In the genomic region with DNA sequence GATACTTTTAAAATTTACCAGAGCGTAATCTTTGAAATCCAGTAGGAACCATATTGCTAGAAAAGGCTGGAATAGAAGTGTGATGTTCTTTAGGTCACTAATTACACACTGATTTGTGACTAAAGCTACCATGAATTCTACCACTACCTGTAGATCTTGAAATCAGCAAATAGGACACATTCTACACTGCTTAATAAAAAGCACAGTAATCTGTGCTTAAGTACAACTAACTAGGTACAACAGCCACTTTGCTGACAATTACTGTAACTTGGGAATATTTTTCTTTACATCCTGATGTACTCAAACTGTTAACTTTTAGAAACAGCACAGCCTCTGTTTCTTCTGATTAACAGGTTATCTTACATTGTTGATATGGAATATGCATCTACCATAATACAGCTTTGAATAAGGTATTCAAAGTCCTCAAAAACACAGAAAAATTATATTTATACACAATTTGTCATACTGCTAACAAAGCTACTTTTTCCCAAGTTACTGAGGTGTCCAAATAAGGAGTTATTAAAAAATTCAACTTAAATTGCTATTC, we compare ENCODE assay signal across 8 cellular contexts. TPM values are rescaled to one million over a fixed set of nuclear protein-coding genes. Genes with fewer than 3 reads are reported as not detected.
DNase-seq lines count a peak whose midpoint lies in the region; ATAC-seq and TF ChIP-seq lines count a peak whose summit lies in the region.
"Not testable (repeated sequence)": the region's sequence is repeated elsewhere in the genome, so short reads cannot be mapped to it uniquely, and the experiment has no call there.

No MANE protein-coding gene starts in this region.

- H3K79me2 ChIP-seq in PC-9 (ENCODE audit: low read depth), result peaks cover 99% of the 10 kb centered on the region

- not testable (repeated sequence) for H3K9me3 Mint-ChIP-seq in activated CD4-positive, alpha-beta memory T cell treated with anti-CD3 and anti-CD28 coated beads for 36 hours; activated naive CD8-positive, alpha-beta T cell treated with anti-CD3 and anti-CD28 coated beads for 36 hours; naive thymus-derived CD8-positive, alpha-beta T cell

- H3K27me3 ChIP-seq in BLaER1; PC-9 (ENCODE audit: insufficient read depth, low read depth); stomach: not testable (repeated sequence)

- not testable (repeated sequence) for H3K36me3 ChIP-seq in BLaER1; HEK293 (ENCODE audit: control insufficient read depth in 2 of 2, insufficient read depth in 1 of 2, low read length in 2 of 2); stomach
- peaks cover 30% of the 10 kb centered on the region for H3K36me3 ChIP-seq in PC-9 (ENCODE audit: low read depth)

- TF ChIP-seq POLR2A in stomach (IDR thresholded peaks at IDR 0.05), result not testable (repeated sequence)

- not testable (repeated sequence) for H3K9me3 ChIP-seq in BLaER1; HEK293 (ENCODE audit: control insufficient read depth, insufficient read depth, low read depth, low read length); PC-9 (ENCODE audit: insufficient read depth, low read depth); stomach

- H3F3A ChIP-seq in PC-9 (ENCODE audit: insufficient read depth, low read depth), result peaks cover 43% of the 10 kb centered on the region

- intact Hi-C loops in PC-9 (cut with micrococcal nuclease; ENCODE audit: unreplicated experiment); stomach (cut with DNase I; ENCODE audit: low total_unique reads): not testable (repeated sequence)
- intact Hi-C loops in activated CD4-positive, alpha-beta memory T cell treated with anti-CD3 and anti-CD28 coated beads for 36 hours (cut with micrococcal nuclease), result loop anchor here (5.0 kb wide), 1 partner anchor 615 kb away; the partner anchor contains the start of gene TSHZ2

- peak overlapping the region; percentile 92 for H3K27ac ChIP-seq in BLaER1
- H3K27ac ChIP-seq in HEK293 (ENCODE audit: extremely low read depth, low read depth, low read length), result not testable (repeated sequence)
- H3K27ac ChIP-seq in PC-9, result peak overlapping the region; percentile 26
- H3K27ac ChIP-seq in epithelial cell of prostate, result peak overlapping the region; percentile 94
- H3K27ac ChIP-seq in stomach, result peak overlapping the region in 4 of 5 donors; percentile 38 to 100 (median 68)

- not testable (repeated sequence) for H4K20me1 ChIP-seq in BLaER1; PC-9 (ENCODE audit: insufficient read depth)

- not testable (repeated sequence) for DNase-seq in PC-9; activated CD4-positive, alpha-beta memory T cell treated with anti-CD3 and anti-CD28 coated beads for 36 hours; activated naive CD8-positive, alpha-beta T cell treated with anti-CD3 and anti-CD28 coated beads for 36 hours; epithelial cell of prostate (ENCODE audit: low read depth, low spot score); naive thymus-derived CD8-positive, alpha-beta T cell; stomach

- not testable (repeated sequence) for H2AFZ ChIP-seq in PC-9

- POLR2A ChIA-PET in HEK293 (lab: Yijun Ruan, JAX); PC-9 (lab: Charles Lee; ENCODE audit: unreplicated experiment): not testable (repeated sequence)
- POLR2A ChIA-PET in activated CD4-positive, alpha-beta memory T cell treated with anti-CD3 and anti-CD28 coated beads for 36 hours (lab: Charles Lee), result interaction anchor here (1.1 kb wide), 1 partner anchor 23 kb away, joined by 3 read pairs; no protein-coding TSS in a partner anchor
- POLR2A ChIA-PET in naive thymus-derived CD8-positive, alpha-beta T cell (lab: Charles Lee), result interaction anchor here (1.0 to 1.2 kb wide), 2 partner anchors 233 to 329 kb away, joined by 3 read pairs; no protein-coding TSS in a partner anchor

- H3K27me3 Mint-ChIP-seq in activated CD4-positive, alpha-beta memory T cell treated with anti-CD3 and anti-CD28 coated beads for 36 hours; activated naive CD8-positive, alpha-beta T cell treated with anti-CD3 and anti-CD28 coated beads for 36 hours; naive thymus-derived CD8-positive, alpha-beta T cell: not testable (repeated sequence)

- not testable (repeated sequence) for TF ChIP-seq CTCF in HEK293 (tag by site-specific recombination; IDR thresholded peaks at IDR 0.05); PC-9 (conservative IDR thresholded peaks at IDR 0.05); stomach (IDR thresholded peaks at IDR 0.05)

- H3K4me3 ChIP-seq in BLaER1 (0 out of 2 replicates have a peak overlapping the region, but pooled peaks have one; percentile 11), PC-9 (peak overlapping the region; percentile 22; the same call in 1 of the 2 replicates)
- not testable (repeated sequence) for H3K4me3 ChIP-seq in HEK293 (ENCODE audit: low read depth, low read length); stomach

- peaks cover 22% of the 10 kb centered on the region for H3K36me3 Mint-ChIP-seq in activated CD4-positive, alpha-beta memory T cell treated with anti-CD3 and anti-CD28 coated beads for 36 hours
- peaks cover 26% of the 10 kb centered on the region for H3K36me3 Mint-ChIP-seq in activated naive CD8-positive, alpha-beta T cell treated with anti-CD3 and anti-CD28 coated beads for 36 hours
- not testable (repeated sequence) for H3K36me3 Mint-ChIP-seq in naive thymus-derived CD8-positive, alpha-beta T cell

- H3K4me1 ChIP-seq in BLaER1 (peaks cover 44% of the 10 kb centered on the region), PC-9 (replicated peaks; ENCODE audit: insufficient read depth) (peaks cover 85% of the 10 kb centered on the region), stomach (peaks cover 29 to 86% (median 54%) of the 10 kb centered on the region in 4 donors)
- H3K4me1 ChIP-seq in HEK293 (ENCODE audit: control insufficient read depth, insufficient read depth, low read length), result not testable (repeated sequence)

- not testable (repeated sequence) for BruUV-seq in PC-9 (replicated peaks; lab: Mats Ljungman, UMichigan)

- H3K9ac ChIP-seq in BLaER1, result 0 out of 2 replicates have a peak overlapping the region, but pooled peaks have one; percentile 77

- H3K9me2 ChIP-seq in PC-9 (ENCODE audit: insufficient read depth), result not testable (repeated sequence)

- not testable (repeated sequence) for TF ChIP-seq EP300 in stomach (IDR thresholded peaks at IDR 0.05)

- WGBS in stomach, 5 donors, result 70 to 90% (median 82%) methylated on average over 1 of the region's 1 CpG

- H3K27ac Mint-ChIP-seq in activated CD4-positive, alpha-beta memory T cell treated with anti-CD3 and anti-CD28 coated beads for 36 hours, result peak overlapping the region; percentile 97
- peak overlapping the region; percentile 98 for H3K27ac Mint-ChIP-seq in activated naive CD8-positive, alpha-beta T cell treated with anti-CD3 and anti-CD28 coated beads for 36 hours
- H3K27ac Mint-ChIP-seq in naive thymus-derived CD8-positive, alpha-beta T cell, result peak overlapping the region in 9 of 10 donors; percentile 34 to 99 (median 92)

- peaks cover 55% of the 10 kb centered on the region for H3K4me1 Mint-ChIP-seq in activated CD4-positive, alpha-beta memory T cell treated with anti-CD3 and anti-CD28 coated beads for 36 hours (ENCODE audit: low read depth)
- peaks cover 58% of the 10 kb centered on the region for H3K4me1 Mint-ChIP-seq in activated naive CD8-positive, alpha-beta T cell treated with anti-CD3 and anti-CD28 coated beads for 36 hours
- H3K4me1 Mint-ChIP-seq in naive thymus-derived CD8-positive, alpha-beta T cell, result peaks cover 23 to 86% (median 65%) of the 10 kb centered on the region in 4 donors

- H3K4me3 Mint-ChIP-seq in activated CD4-positive, alpha-beta memory T cell treated with anti-CD3 and anti-CD28 coated beads for 36 hours, result peak overlapping the region; percentile 76
- peak overlapping the region; percentile 68 for H3K4me3 Mint-ChIP-seq in activated naive CD8-positive, alpha-beta T cell treated with anti-CD3 and anti-CD28 coated beads for 36 hours
- peak overlapping the region; percentile 60 to 98 (median 80) for H3K4me3 Mint-ChIP-seq in naive thymus-derived CD8-positive, alpha-beta T cell

- ATAC-seq in naive thymus-derived CD8-positive, alpha-beta T cell, result not testable (repeated sequence)

- CTCF ChIA-PET in HEK293 (lab: Yijun Ruan, JAX), result interaction anchor here (0.6 kb wide), 1 partner anchor 261 kb away, joined by 4 read pairs; no protein-coding TSS in a partner anchor
- CTCF ChIA-PET in PC-9 (lab: Charles Lee), result not testable (repeated sequence)
- CTCF ChIA-PET in activated CD4-positive, alpha-beta memory T cell treated with anti-CD3 and anti-CD28 coated beads for 36 hours (lab: Charles Lee), result interaction anchor here (0.6 to 1.0 kb wide), 2 partner anchors 23 to 68 kb away, joined by 3 read pairs; no protein-coding TSS in a partner anchor

- peak overlapping the region; percentile 93 for H3K4me2 ChIP-seq in BLaER1
- H3K4me2 ChIP-seq in PC-9, result peak overlapping the region; percentile 63

TF ChIP-seq in HEK293, 187 proteins besides CTCF, POLR2A, EP300 and RAD21:
- 0 out of 2 replicates have a peak, but pooled peaks have one; percentile 13 for TF ChIP-seq SCRT1 (tag by site-specific recombination; IDR thresholded peaks at IDR 0.05; ENCODE audit: borderline replicate concordance)
- peak; percentile 64; the same call in 1 of the 2 replicates for TF ChIP-seq ZNF600 (tag by site-specific recombination; IDR thresholded peaks at IDR 0.05)
- TF ChIP-seq SCRT2 (tag by site-specific recombination; IDR thresholded peaks at IDR 0.05), result peak; percentile 79

RNA-seq across cellular contexts. Expression of gene ZNF217, which starts 6.4 kb away (rescaled TPM):
- total RNA-seq in PC-9 (2021), result 63.8 and 67.3 TPM in 2 replicates
- 10 to 100 TPM; 56.3 to 57.5 TPM for total RNA-seq in activated CD4-positive, alpha-beta memory T cell treated with anti-CD3 and anti-CD28 coated beads for 36 hours
- 10 to 100 TPM; 55.6 to 59.0 TPM for total RNA-seq in activated naive CD8-positive, alpha-beta T cell treated with anti-CD3 and anti-CD28 coated beads for 36 hours
- 100 to 1,000 TPM; 100 to 101 TPM for total RNA-seq in naive thymus-derived CD8-positive, alpha-beta T cell
- polyA plus RNA-seq in naive thymus-derived CD8-positive, alpha-beta T cell, result 10 to 100 TPM; 21.5 to 34.2 (median 25.3) TPM
- 10 to 100 TPM; 24.3 to 40.2 (median 31.7) TPM for total RNA-seq in stomach
- 1 to 10 TPM; 6.3 to 9.6 (median 7.1) TPM for polyA plus RNA-seq in stomach
